In the genomic region with DNA sequence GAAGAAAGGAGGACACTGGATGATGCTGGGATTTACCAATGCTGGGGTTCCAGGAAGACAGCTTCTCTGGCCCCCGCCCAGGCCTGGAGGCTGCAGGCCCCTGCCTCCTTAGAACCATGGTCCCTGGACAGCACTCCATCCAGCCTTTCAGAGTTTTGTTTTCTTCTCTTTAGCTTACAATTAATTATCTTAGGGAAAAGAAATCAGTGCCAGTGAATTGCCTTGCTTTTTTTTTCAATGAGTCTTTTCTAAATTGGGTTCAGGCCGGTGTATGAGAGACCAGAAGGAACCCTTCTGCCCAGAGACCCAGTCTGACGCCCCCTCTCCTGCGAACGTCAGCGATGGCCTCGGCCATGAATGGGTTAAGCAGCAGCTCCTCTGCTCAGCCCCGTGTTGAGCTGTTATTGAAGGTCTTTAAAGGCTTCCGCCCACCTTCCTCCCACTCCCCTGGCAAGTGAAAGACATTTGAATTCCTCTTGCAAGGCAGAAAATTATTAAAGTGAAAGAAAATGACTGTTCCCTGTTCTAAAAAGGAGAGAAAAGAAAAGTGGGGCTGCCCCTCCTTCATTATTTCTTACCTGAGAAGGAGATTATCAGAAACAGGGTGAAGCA, we compare ENCODE assay signal across 25 cellular contexts.
DNase-seq lines count a peak whose midpoint lies in the region; ATAC-seq and TF ChIP-seq lines count a peak whose summit lies in the region.
"Had no signal": no experiment of that assay in that cellular context is flagged by ENCODE, and none has a peak within 500 bp of the region (broad histone marks: within the 10 kb centered on the region; RNA-seq: fewer than 3 reads in every experiment).

No MANE protein-coding gene starts in this region.

- H3K9ac ChIP-seq in PC-3 (ENCODE audit: low read length) (no peak overlapping the region), iPS-20b (ENCODE audit: low read depth, low read length) (peak overlapping the region; percentile 65; the same call in 1 of the 2 replicates)
- H3K9ac ChIP-seq: SK-N-SH had no signal

- H3K4me3 ChIP-seq in PC-3 (ENCODE audit: low read length) = no peak overlapping the region
- peak overlapping the region; percentile 50 for H3K4me3 ChIP-seq in iPS-20b (ENCODE audit: low read length)
- H3K4me3 ChIP-seq in heart right ventricle = peak overlapping the region in 1 of 10 donors; percentile 4
- H3K4me3 ChIP-seq: esophagus squamous epithelium, skin epidermis had no signal

- peak; percentile 17 for DNase-seq in activated CD8-positive, alpha-beta memory T cell treated with anti-CD3 and anti-CD28 coated beads, Interleukin-2, amount 50 U/mL, for 4 hours
- DNase-seq in activated CD8-positive, alpha-beta memory T cell treated with anti-CD3 and anti-CD28 coated beads for 24 hours = no peak
- no peak for DNase-seq in PC-3
- peak; percentile 81 for DNase-seq in putamen (ENCODE audit: low spot score)
- no peak for DNase-seq in heart right ventricle
- no peak for DNase-seq in NCI-H2171 (lab: John Stamatoyannopoulos, UW)
- no peak for DNase-seq in T-helper 1 cell
- DNase-seq: activated naive CD4-positive, alpha-beta T cell; C1 segment of cervical spinal cord; cerebellar nuclear complex; effector CD8-positive, alpha-beta T cell; esophagus squamous epithelium; immature natural killer cell; IMR-90; left ventricle myocardium superior; MM.1S; NCI-H1694; NCI-H345; NK-92 treated with Interleukin-12 subunit alpha and Interleukin-12 subunit beta, amount 100 ng/mL, for 24 hours; SK-N-SH; stimulated activated CD8-positive, alpha-beta memory T cell treated with anti-CD3 and anti-CD28 coated beads, Interleukin-4, amount 100 ng/mL, for 48 hours; T1000 had no signal

- CTCF ChIA-PET in PC-3 (lab: Charles Lee) = no interaction called here

- H3K79me2 ChIP-seq in PC-3 (ENCODE audit: low read length) = no peaks in the 10 kb centered on the region

- no peaks in the 10 kb centered on the region for H3K9me3 ChIP-seq in PC-3 (ENCODE audit: low read length)
- no peaks in the 10 kb centered on the region for H3K9me3 ChIP-seq in iPS-20b (ENCODE audit: insufficient read depth, low read depth, low read length)
- H3K9me3 ChIP-seq in heart right ventricle = no peaks in the 10 kb centered on the region
- H3K9me3 ChIP-seq: esophagus squamous epithelium, SK-N-SH had no signal

- no TSS peak for BruUV-seq in PC-3 (replicated peaks; lab: Mats Ljungman, UMichigan)

- no peaks in the 10 kb centered on the region for H3K9me2 ChIP-seq in PC-3 (replicated peaks; ENCODE audit: low read length)
- H3K9me2 ChIP-seq: SK-N-SH had no signal

- H4K20me1 ChIP-seq in PC-3 (ENCODE audit: low read length) = no peaks in the 10 kb centered on the region

- H3K27ac ChIP-seq in PC-3 (ENCODE audit: low read length) = no peak overlapping the region
- H3K27ac ChIP-seq in iPS-20b (ENCODE audit: low read length) = peak overlapping the region; percentile 52
- no peak overlapping the region for H3K27ac ChIP-seq in heart right ventricle
- H3K27ac ChIP-seq: esophagus squamous epithelium, skin epidermis had no signal

- 0 out of 2 replicates have a peak overlapping the region, but pooled peaks have one; percentile 13 for H2AFZ ChIP-seq in PC-3 (ENCODE audit: low read length)

- 24 to 25% methylated on average over 9 of the region's 9 CpGs for WGBS in heart right ventricle, 2 donors

- intact Hi-C loops in PC-3 (cut with micrococcal nuclease) = no loop called here
- intact Hi-C loops in heart right ventricle (cut with DNase I) = no loop called here

- H3K4me2 ChIP-seq in PC-3 (ENCODE audit: low read length) = no peak overlapping the region
- H3K4me2 ChIP-seq: SK-N-SH had no signal

- H3K36me3 ChIP-seq in PC-3 (ENCODE audit: low read depth, low read length) = no peaks in the 10 kb centered on the region
- no peaks in the 10 kb centered on the region for H3K36me3 ChIP-seq in iPS-20b (ENCODE audit: insufficient read depth, low read depth, low read length)
- no peaks in the 10 kb centered on the region for H3K36me3 ChIP-seq in heart right ventricle
- H3K36me3 ChIP-seq: esophagus squamous epithelium had no signal

- no peaks in the 10 kb centered on the region for H3F3A ChIP-seq in PC-3 (ENCODE audit: low read length, unreplicated experiment)

- no peaks in the 10 kb centered on the region for H3K4me1 ChIP-seq in PC-3 (ENCODE audit: insufficient read depth, low read length)
- peaks cover 39% of the 10 kb centered on the region for H3K4me1 ChIP-seq in iPS-20b (ENCODE audit: insufficient read depth, low read length)
- peaks cover 0 to 6% (median 0%) of the 10 kb centered on the region in 9 donors for H3K4me1 ChIP-seq in heart right ventricle

- ATAC-seq in PC-3 (no peak), heart right ventricle (no peak)
- ATAC-seq: activated CD4-positive, CD25-positive, alpha-beta regulatory T cell treated with anti-CD3 and anti-CD28 coated beads, Interleukin-2, amount 50 U/mL, for 24 hours; left ventricle myocardium superior had no signal

- peaks cover 10% of the 10 kb centered on the region for H3K27me3 ChIP-seq in PC-3 (ENCODE audit: low read length)
- H3K27me3 ChIP-seq in iPS-20b (ENCODE audit: insufficient read depth, low read length) = no peaks in the 10 kb centered on the region
- peaks cover 0 to 10% (median 5%) of the 10 kb centered on the region in 7 donors for H3K27me3 ChIP-seq in heart right ventricle
- H3K27me3 ChIP-seq: esophagus squamous epithelium had no signal

- TF ChIP-seq CTCF in PC-3 (conservative IDR thresholded peaks at IDR 0.05; ENCODE audit: low read depth, low read length) (no peak), heart right ventricle (IDR thresholded peaks at IDR 0.05) (no peak)

- POLR2A ChIA-PET in PC-3 (lab: Charles Lee; ENCODE audit: unreplicated experiment) = no interaction called here

Comparison
In these comparisons a context has a peak if more than half of its experiments do, and no peak if none do; other contexts are left out.
1. DNase-seq: peak in activated CD8-positive, alpha-beta memory T cell treated with anti-CD3 and anti-CD28 coated beads, Interleukin-2, amount 50 U/mL, for 4 hours (single experiment) and putamen (single experiment); none in activated CD8-positive, alpha-beta memory T cell treated with anti-CD3 and anti-CD28 coated beads for 24 hours (single experiment), PC-3 (single experiment), heart right ventricle (0 of 2), NCI-H2171 (single experiment) and T-helper 1 cell (0 of 5).